Comparison of ENCODE assay signal across 8 cellular contexts in genomic region chr1:204837440-204838084, GRCh38. TPM values are rescaled to one million over a fixed set of nuclear protein-coding genes. Genes with fewer than 3 reads are reported as not detected.
DNase-seq lines count a peak whose midpoint lies in the region; ATAC-seq, FAIRE-seq and TF ChIP-seq lines count a peak whose summit lies in the region.

No MANE protein-coding gene starts in this region.

- peaks cover 7% of the 10 kb centered on the region; the same call in 1 of the 2 replicates for H4K20me1 ChIP-seq in OCI-LY3 (ENCODE audit: insufficient read depth, low read length)

- no peak overlapping the region for H3K9ac ChIP-seq in OCI-LY3 (ENCODE audit: low read length)

- H3K4me2 ChIP-seq in OCI-LY3 (ENCODE audit: low read length) = peak overlapping the region; percentile 27

- DNase-seq in GM20000 (ENCODE audit: low spot score) (peak; percentile 52), dermis blood vessel endothelial cell (peak; percentile 56), frontal cortex (ENCODE audit: low spot score in 2 of 2) (no peak)
- peak in 3 of 9 donors; percentile 4 to 31 (median 6) for DNase-seq in naive thymus-derived CD4-positive, alpha-beta T cell

- no peaks in the 10 kb centered on the region for H3K36me3 ChIP-seq in OCI-LY3 (replicated peaks; ENCODE audit: low read depth, low read length)
- H3K36me3 ChIP-seq in naive thymus-derived CD4-positive, alpha-beta T cell (ENCODE audit: control insufficient read depth in 2 of 3, insufficient read depth in 3 of 3, low read length in 3 of 3) = no peaks in the 10 kb centered on the region

- H3K4me1 ChIP-seq in OCI-LY3 (ENCODE audit: low read length) = peaks cover 37% of the 10 kb centered on the region
- no peaks in the 10 kb centered on the region for H3K4me1 ChIP-seq in naive thymus-derived CD4-positive, alpha-beta T cell (ENCODE audit: control insufficient read depth in 2 of 2, insufficient read depth in 2 of 2, low read length in 2 of 2)

- POLR2A ChIA-PET in naive thymus-derived CD4-positive, alpha-beta T cell (lab: Charles Lee) = no interaction called here

- no peak overlapping the region for H3K27ac Mint-ChIP-seq in naive thymus-derived CD4-positive, alpha-beta T cell

- CTCF ChIA-PET in naive thymus-derived CD4-positive, alpha-beta T cell (lab: Charles Lee) = no interaction called here

- peaks cover 0 to 8% (median 0%) of the 10 kb centered on the region in 11 donors for H3K9me3 Mint-ChIP-seq in naive thymus-derived CD4-positive, alpha-beta T cell

- H3K27me3 ChIP-seq in OCI-LY3 (ENCODE audit: low read depth, low read length) = peaks cover 11% of the 10 kb centered on the region
- H3K27me3 ChIP-seq in naive thymus-derived CD4-positive, alpha-beta T cell (ENCODE audit: control insufficient read depth in 2 of 2, insufficient read depth in 2 of 2, low read length in 2 of 2) = peaks cover 0 to 3% of the 10 kb centered on the region in 2 donors

- peak; percentile 27 for ATAC-seq in naive thymus-derived CD4-positive, alpha-beta T cell
- no peak for ATAC-seq in GM21786 (IDR thresholded peaks at IDR 0.05; ENCODE audit: unreplicated experiment)
- ATAC-seq in GM18870 (IDR thresholded peaks at IDR 0.05; ENCODE audit: unreplicated experiment) = no peak
- no peak for ATAC-seq in GM21423 (IDR thresholded peaks at IDR 0.05; ENCODE audit: unreplicated experiment)

- no peaks in the 10 kb centered on the region for H3K36me3 Mint-ChIP-seq in naive thymus-derived CD4-positive, alpha-beta T cell

- H3K27ac ChIP-seq in OCI-LY3 (ENCODE audit: low read length) = peak overlapping the region; percentile 50
- no peak overlapping the region for H3K27ac ChIP-seq in naive thymus-derived CD4-positive, alpha-beta T cell (ENCODE audit: low read depth, low read length)

- H3K79me2 ChIP-seq in OCI-LY3 (ENCODE audit: low read length) = no peaks in the 10 kb centered on the region

- intact Hi-C loops in naive thymus-derived CD4-positive, alpha-beta T cell (cut with micrococcal nuclease) = no loop called here

- no peak overlapping the region for H2AFZ ChIP-seq in OCI-LY3 (ENCODE audit: low read depth, low read length)

- no peaks in the 10 kb centered on the region for H3K9me3 ChIP-seq in OCI-LY3 (ENCODE audit: insufficient read depth, low read length)
- H3K9me3 ChIP-seq in naive thymus-derived CD4-positive, alpha-beta T cell (ENCODE audit: control insufficient read depth in 2 of 3, low read length in 3 of 3) = no peaks in the 10 kb centered on the region

- no peak for FAIRE-seq in frontal cortex (lab: Jason Lieb, UNC)

- peaks cover 18 to 40% (median 33%) of the 10 kb centered on the region in 5 donors for H3K27me3 Mint-ChIP-seq in naive thymus-derived CD4-positive, alpha-beta T cell

- H3K4me3 Mint-ChIP-seq in naive thymus-derived CD4-positive, alpha-beta T cell = no peak overlapping the region

- H3K4me3 ChIP-seq in OCI-LY3 (ENCODE audit: low read length) = no peak overlapping the region
- H3K4me3 ChIP-seq in naive thymus-derived CD4-positive, alpha-beta T cell (ENCODE audit: low read length) = no peak overlapping the region

- H3K4me1 Mint-ChIP-seq in naive thymus-derived CD4-positive, alpha-beta T cell = peaks cover 0 to 2% (median 0%) of the 10 kb centered on the region in 7 donors

- TF ChIP-seq CTCF in GM20000 (IDR thresholded peaks at IDR 0.05; ENCODE audit: extremely low read depth, missing control alignments) (no peak), OCI-LY3 (IDR thresholded peaks at IDR 0.05; ENCODE audit: low read depth, low read length) (no peak)

RNA-seq across cellular contexts. Expression of gene NFASC, which starts 33.1 kb away (rescaled TPM):
- total RNA-seq in dermis blood vessel endothelial cell = 0.17 and 0.42 TPM in 2 replicates
- total RNA-seq in naive thymus-derived CD4-positive, alpha-beta T cell = under 1 TPM in 1 of 5 experiments, not detected in 4; 0.31 TPM
- not detected for polyA plus RNA-seq in naive thymus-derived CD4-positive, alpha-beta T cell
- 27.3 TPM for total RNA-seq in frontal cortex

Comparison
In these comparisons a context has a peak if more than half of its experiments do, and no peak if none do; other contexts are left out.
1. DNase-seq: peak in GM20000 (single experiment) and dermis blood vessel endothelial cell (single experiment); none in frontal cortex (0 of 2).
2. RNA of gene NFASC, which starts 33.1 kb away (total RNA-seq): 27.3 TPM in frontal cortex (single experiment); 0.17 to 0.42 TPM in dermis blood vessel endothelial cell and 0.31 TPM in naive thymus-derived CD4-positive, alpha-beta T cell; every median in the first group is over 10 times any median in the second.